8 cellular contexts compared by ENCODE assay signal in the genomic region with DNA sequence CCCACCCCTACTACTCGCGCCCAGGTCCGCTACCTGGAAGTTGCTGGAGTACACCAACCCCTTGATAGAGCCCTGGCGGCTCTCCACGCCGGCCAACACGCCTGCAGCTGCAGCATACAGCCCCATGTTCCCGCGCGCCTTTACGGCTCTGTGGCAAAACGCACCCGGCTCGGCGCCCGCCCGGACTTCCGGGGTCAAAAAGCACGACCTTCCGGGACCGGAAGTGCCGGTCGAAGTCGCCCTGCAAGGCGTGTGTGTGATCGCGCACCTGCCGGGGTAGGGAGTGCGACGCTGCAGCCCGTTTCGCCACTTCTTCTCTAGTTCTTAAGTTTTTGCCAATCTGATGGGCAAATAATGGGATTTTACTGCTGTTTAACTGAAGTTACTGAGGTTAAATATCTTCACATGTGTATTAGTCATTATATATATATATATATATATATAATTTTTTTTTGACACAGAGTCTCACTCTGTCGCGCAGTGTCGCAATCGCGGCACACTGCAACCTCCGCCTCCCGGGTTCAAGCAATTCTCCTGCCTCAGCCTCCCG. TPM values are rescaled to one million over a fixed set of nuclear protein-coding genes. Genes with fewer than 3 reads are reported as not detected.
DNase-seq lines count a peak whose midpoint lies in the region; ATAC-seq and TF ChIP-seq lines count a peak whose summit lies in the region.

A gene (minus strand): TSS at position 162 of the 550 bp plus-strand sequence. CDS start 36 bp downstream, at position 126.

- H3K27ac ChIP-seq in CD4-positive, alpha-beta T cell (ENCODE audit: low read depth, low read length) = peak within 1 kb of the TSS; percentile 11

- H3K27me3 Mint-ChIP-seq in CD4-positive, alpha-beta T cell = no peaks in the 10 kb centered on the region
- no peaks in the 10 kb centered on the region for H3K27me3 Mint-ChIP-seq in activated CD8-positive, alpha-beta memory T cell treated with anti-CD3 and anti-CD28 coated beads, Interleukin-2, amount 10 ng/mL, durations not matched to agents 7 days and 5 days

- peaks cover 45% of the 10 kb centered on the region for H3K36me3 Mint-ChIP-seq in CD4-positive, alpha-beta T cell (ENCODE audit: low read depth)
- peaks cover 18% of the 10 kb centered on the region for H3K36me3 Mint-ChIP-seq in activated CD8-positive, alpha-beta memory T cell treated with anti-CD3 and anti-CD28 coated beads, Interleukin-2, amount 10 ng/mL, durations not matched to agents 7 days and 5 days

- H3K27me3 ChIP-seq in CD4-positive, alpha-beta T cell (ENCODE audit: control insufficient read depth, insufficient read depth, low read length) = no peaks in the 10 kb centered on the region

- no peaks in the 10 kb centered on the region for H3K9me3 Mint-ChIP-seq in CD4-positive, alpha-beta T cell
- no peaks in the 10 kb centered on the region for H3K9me3 Mint-ChIP-seq in activated CD8-positive, alpha-beta memory T cell treated with anti-CD3 and anti-CD28 coated beads, Interleukin-2, amount 10 ng/mL, durations not matched to agents 7 days and 5 days (ENCODE audit: low read depth)

- H3K27ac Mint-ChIP-seq in CD4-positive, alpha-beta T cell = peak within 1 kb of the TSS; percentile 79
- peak within 1 kb of the TSS; percentile 88 for H3K27ac Mint-ChIP-seq in activated CD8-positive, alpha-beta memory T cell treated with anti-CD3 and anti-CD28 coated beads, Interleukin-2, amount 10 ng/mL, durations not matched to agents 7 days and 5 days

- H3K9me3 ChIP-seq in CD4-positive, alpha-beta T cell (ENCODE audit: control insufficient read depth, low read length) = no peaks in the 10 kb centered on the region

- CTCF ChIA-PET in CD4-positive, alpha-beta T cell (lab: Charles Lee) = no interaction called here
- CTCF ChIA-PET in activated CD8-positive, alpha-beta memory T cell treated with anti-CD3 and anti-CD28 coated beads, Interleukin-2, amount 10 ng/mL, durations not matched to agents 7 days and 5 days (lab: Charles Lee) = no interaction called here

- POLR2A ChIA-PET in CD4-positive, alpha-beta T cell (lab: Charles Lee) = interaction anchor here (1.3 kb wide), 2 partner anchors 15 to 480 kb away, joined by 4 to 6 read pairs; no protein-coding TSS in a partner anchor

- ATAC-seq in CD4-positive, alpha-beta T cell (ENCODE audit: poor library complexity) = peak; percentile 97
- peak; percentile 93 for ATAC-seq in GM19452 (IDR thresholded peaks at IDR 0.05; ENCODE audit: unreplicated experiment)
- ATAC-seq in activated CD8-positive, alpha-beta memory T cell treated with anti-CD3 and anti-CD28 coated beads, Interleukin-2, amount 10 ng/mL, durations not matched to agents 7 days and 5 days = peak; percentile 99

- DNase-seq in CD4-positive, alpha-beta T cell = peak; percentile 80 to 89 (median 87)
- DNase-seq in HK-2 (ENCODE audit: unreplicated experiment) (peak; percentile 82), NOMO-1 treated with dmso at 0.1 percent for 144 hours (lab: John Stamatoyannopoulos, UW; ENCODE audit: unreplicated experiment) (peak; percentile 99), epidermal melanocyte (ENCODE audit: insufficient read length, low spot score) (peak; percentile 87), middle frontal gyrus (ENCODE audit: extremely low spot score, low spot score) (peak; percentile 39)
- peak; percentile 96 for DNase-seq in activated CD8-positive, alpha-beta memory T cell treated with anti-CD3 and anti-CD28 coated beads, Interleukin-2, amount 10 ng/mL, durations not matched to agents 7 days and 5 days
- peak; percentile 86 to 88 for DNase-seq in stimulated activated CD8-positive, alpha-beta memory T cell treated with anti-CD3 and anti-CD28 coated beads, Interleukin-2, amount 100 ng/mL, for 48 hours (ENCODE audit: low read depth in 2 of 2)

- peaks cover 37% of the 10 kb centered on the region for H3K4me1 Mint-ChIP-seq in CD4-positive, alpha-beta T cell (ENCODE audit: low read depth)
- peaks cover 28% of the 10 kb centered on the region for H3K4me1 Mint-ChIP-seq in activated CD8-positive, alpha-beta memory T cell treated with anti-CD3 and anti-CD28 coated beads, Interleukin-2, amount 10 ng/mL, durations not matched to agents 7 days and 5 days

- TF ChIP-seq CTCF in CD4-positive, alpha-beta T cell (IDR thresholded peaks at IDR 0.05) = no peak

- H3K4me3 Mint-ChIP-seq in CD4-positive, alpha-beta T cell = peak within 1 kb of the TSS; percentile 98
- peak within 1 kb of the TSS; percentile 94 for H3K4me3 Mint-ChIP-seq in activated CD8-positive, alpha-beta memory T cell treated with anti-CD3 and anti-CD28 coated beads, Interleukin-2, amount 10 ng/mL, durations not matched to agents 7 days and 5 days

- intact Hi-C loops in CD4-positive, alpha-beta T cell (cut with DNase I, micrococcal nuclease) = no loop called here

RNA-seq across cellular contexts. Expression of the gene that starts here (rescaled TPM):
- 10 to 100 TPM; 31.2 to 32.6 TPM for total RNA-seq in CD4-positive, alpha-beta T cell
- 10 to 100 TPM; 53.6 to 58.6 TPM for total RNA-seq in activated CD8-positive, alpha-beta memory T cell treated with anti-CD3 and anti-CD28 coated beads, Interleukin-2, amount 10 ng/mL, durations not matched to agents 7 days and 5 days

Comparison
In these comparisons a context has a peak if more than half of its experiments do, and no peak if none do; other contexts are left out.
1. Peak in every context shown above with its lines: DNase-seq, ATAC-seq and H3K27ac ChIP-seq.
2. DNase-seq: peak in every context shown above with its lines; median percentile 99 in NOMO-1 treated with dmso at 0.1 percent for 144 hours; 96 in activated CD8-positive, alpha-beta memory T cell treated with anti-CD3 and anti-CD28 coated beads, Interleukin-2, amount 10 ng/mL, durations not matched to agents 7 days and 5 days; 87 in CD4-positive, alpha-beta T cell; 87 in epidermal melanocyte; 87 in stimulated activated CD8-positive, alpha-beta memory T cell treated with anti-CD3 and anti-CD28 coated beads, Interleukin-2, amount 100 ng/mL, for 48 hours; 82 in HK-2; 39 in middle frontal gyrus.